ENCODE assay signal across 17 cellular contexts in genomic region chr1:162168935-162169545, GRCh38.
A peak's percentile ranks its signal among the peaks of the same experiment; 100 is the strongest.
DNase-seq lines count a peak whose midpoint lies in the region; ATAC-seq and TF ChIP-seq lines count a peak whose summit lies in the region.
"Had no signal": no experiment of that assay in that cellular context is flagged by ENCODE, and none has a peak within 500 bp of the region (broad histone marks: within the 10 kb centered on the region; RNA-seq: fewer than 3 reads in every experiment).

No MANE protein-coding gene starts in this region.

- H3K4me2 ChIP-seq in neuronal stem cell (ENCODE audit: insufficient read depth, low read length, poor library complexity, severe bottlenecking) (no peak overlapping the region), PC-3 (ENCODE audit: low read length) (no peak overlapping the region)

- H4K20me1 ChIP-seq in PC-3 (ENCODE audit: low read length), result no peaks in the 10 kb centered on the region

- TF ChIP-seq CTCF in endodermal cell (conservative IDR thresholded peaks at IDR 0.05) (no peak), PC-3 (conservative IDR thresholded peaks at IDR 0.05; ENCODE audit: low read depth, low read length) (no peak), Caco-2 (IDR thresholded peaks at IDR 0.05; ENCODE audit: insufficient read depth in 1 of 2, low read depth in 1 of 2, low read length in 1 of 2, severe bottlenecking in 1 of 2, unreplicated experiment in 1 of 2) (no peak)

- H3K18ac ChIP-seq in neuronal stem cell (ENCODE audit: low read length), result no peak overlapping the region

- BruUV-seq in PC-3 (replicated peaks; lab: Mats Ljungman, UMichigan) (no TSS peak), Caco-2 (replicated peaks; lab: Mats Ljungman, UMichigan) (no TSS peak)

- H3K4me3 ChIP-seq in endodermal cell (ENCODE audit: low read length) (no peak overlapping the region), neuronal stem cell (ENCODE audit: low read length in 2 of 2) (no peak overlapping the region), PC-3 (ENCODE audit: low read length) (no peak overlapping the region), Caco-2 (ENCODE audit: low read depth, low read length) (no peak overlapping the region)
- H3K4me3 ChIP-seq: ascending aorta, left lung had no signal

- H3F3A ChIP-seq in PC-3 (ENCODE audit: low read length, unreplicated experiment), result no peaks in the 10 kb centered on the region

- H3K9ac ChIP-seq in endodermal cell (ENCODE audit: extremely low read depth, low read length, poor library complexity, severe bottlenecking) (no peak overlapping the region), neuronal stem cell (ENCODE audit: low read depth, low read length, poor library complexity) (no peak overlapping the region), PC-3 (ENCODE audit: low read length) (no peak overlapping the region)

- H3K4me1 Mint-ChIP-seq in endodermal cell (peaks cover 27% of the 10 kb centered on the region), Caco-2 (ENCODE audit: low read depth, unreplicated experiment) (peaks cover 6% of the 10 kb centered on the region)
- H3K4me1 Mint-ChIP-seq: activated B cell treated with CpG ODN at 0.5 μM for 24 hours; activated CD8-positive, alpha-beta memory T cell treated with anti-CD3 and anti-CD28 coated beads, Interleukin-2, amount 10 ng/mL, durations not matched to agents 7 days and 5 days; T-cell had no signal

- H3K4me1 ChIP-seq in endodermal cell (ENCODE audit: control insufficient read depth, insufficient read depth, low read length), result peaks cover 5% of the 10 kb centered on the region
- peaks cover 18 to 29% of the 10 kb centered on the region in 2 donors for H3K4me1 ChIP-seq in neuronal stem cell (ENCODE audit: control insufficient read depth in 2 of 2, insufficient read depth in 1 of 2, low read depth in 1 of 2, low read length in 2 of 2)
- peaks cover 16% of the 10 kb centered on the region for H3K4me1 ChIP-seq in PC-3 (ENCODE audit: insufficient read depth, low read length)
- no peaks in the 10 kb centered on the region for H3K4me1 ChIP-seq in Caco-2
- H3K4me1 ChIP-seq: ascending aorta, left lung had no signal

- no peaks in the 10 kb centered on the region for H3K9me3 Mint-ChIP-seq in endodermal cell
- no peaks in the 10 kb centered on the region for H3K9me3 Mint-ChIP-seq in Caco-2 (ENCODE audit: unreplicated experiment)
- H3K9me3 Mint-ChIP-seq: activated B cell treated with CpG ODN at 0.5 μM for 24 hours, T-cell had no signal

- H3K79me1 ChIP-seq in neuronal stem cell (ENCODE audit: low read depth, low read length), result no peaks in the 10 kb centered on the region

- H2AFZ ChIP-seq in neuronal stem cell (ENCODE audit: low read length), result no peak overlapping the region
- H2AFZ ChIP-seq in PC-3 (ENCODE audit: low read length), result no peak overlapping the region

- ATAC-seq in PC-3 (no peak), GM18909 (IDR thresholded peaks at IDR 0.05; ENCODE audit: poor library complexity, unreplicated experiment) (no peak)
- ATAC-seq: activated CD8-positive, alpha-beta memory T cell treated with anti-CD3 and anti-CD28 coated beads, Interleukin-2, amount 10 ng/mL, durations not matched to agents 7 days and 5 days; T-cell had no signal

- no peak overlapping the region for H2BK120ac ChIP-seq in neuronal stem cell (ENCODE audit: low read depth, low read length)

- CTCF ChIA-PET in PC-3 (lab: Charles Lee), result no interaction called here
- CTCF ChIA-PET in Caco-2 (lab: Charles Lee), result no interaction called here

- DNase-seq in EL (peak; percentile 23), NCI-H69 (lab: John Stamatoyannopoulos, UW) (peak; percentile 79), endodermal cell (no peak), neuronal stem cell (ENCODE audit: low spot score) (no peak), PC-3 (no peak), Caco-2 (no peak), NOMO-1 (lab: John Stamatoyannopoulos, UW; ENCODE audit: unreplicated experiment in 2 of 2) (no peak)
- DNase-seq: activated B cell treated with CpG ODN at 0.5 μM for 24 hours, activated gamma-delta T cell treated with Interleukin-2 at 50 U/mL for 16 hours, left lung, NCI-H2029, NCI-H526 treated with DMSO at 0.1 percent for 48 hours, RPMI8226, T-cell had no signal

- H3K27ac ChIP-seq in endodermal cell (ENCODE audit: low read depth, low read length) (peak overlapping the region; percentile 1), neuronal stem cell (replicated peaks; ENCODE audit: low read length) (peak overlapping the region; percentile 57), PC-3 (ENCODE audit: low read length) (no peak overlapping the region)
- H3K27ac ChIP-seq: ascending aorta, left lung had no signal

- H2AK5ac ChIP-seq in neuronal stem cell (ENCODE audit: low read depth, low read length), result no peak overlapping the region

- H3K36me3 ChIP-seq in endodermal cell (ENCODE audit: control insufficient read depth, insufficient read depth, low read length), result no peaks in the 10 kb centered on the region
- no peaks in the 10 kb centered on the region for H3K36me3 ChIP-seq in neuronal stem cell (replicated peaks in 1 of 2; ENCODE audit: control insufficient read depth in 2 of 2, insufficient read depth in 2 of 2, low read length in 2 of 2)
- H3K36me3 ChIP-seq in PC-3 (ENCODE audit: low read depth, low read length), result no peaks in the 10 kb centered on the region
- no peaks in the 10 kb centered on the region for H3K36me3 ChIP-seq in Caco-2 (ENCODE audit: control insufficient read depth, insufficient read depth, low read length)
- H3K36me3 ChIP-seq: ascending aorta, left lung had no signal

- POLR2A ChIA-PET in PC-3 (lab: Charles Lee; ENCODE audit: unreplicated experiment), result no interaction called here
- POLR2A ChIA-PET in Caco-2 (lab: Charles Lee), result no interaction called here

- no peaks in the 10 kb centered on the region for H3K79me2 ChIP-seq in PC-3 (ENCODE audit: low read length)

- H3K9me3 ChIP-seq in endodermal cell (ENCODE audit: control insufficient read depth, low read length) (no peaks in the 10 kb centered on the region), neuronal stem cell (replicated peaks in 1 of 2; ENCODE audit: control insufficient read depth in 2 of 2, insufficient read depth in 1 of 2, low read depth in 1 of 2, low read length in 2 of 2) (no peaks in the 10 kb centered on the region), PC-3 (ENCODE audit: low read length) (no peaks in the 10 kb centered on the region), Caco-2 (no peaks in the 10 kb centered on the region)
- H3K9me3 ChIP-seq: ascending aorta, left lung had no signal

- no peak overlapping the region for H3K4ac ChIP-seq in neuronal stem cell (ENCODE audit: low read length)

- H4K8ac ChIP-seq in neuronal stem cell (ENCODE audit: low read depth, low read length), result no peak overlapping the region

- no peak overlapping the region for H2BK12ac ChIP-seq in neuronal stem cell (ENCODE audit: low read length)

- H3K27me3 ChIP-seq in endodermal cell (ENCODE audit: control insufficient read depth, insufficient read depth, low read length, poor library complexity, severe bottlenecking) (peaks cover 4% of the 10 kb centered on the region), neuronal stem cell (ENCODE audit: control insufficient read depth in 3 of 3, insufficient read depth in 3 of 3, low read depth in 1 of 3, low read length in 3 of 3) (no peaks in the 10 kb centered on the region), PC-3 (ENCODE audit: low read length) (no peaks in the 10 kb centered on the region), Caco-2 (replicated peaks; ENCODE audit: control insufficient read depth, insufficient read depth, low read length) (no peaks in the 10 kb centered on the region)
- H3K27me3 ChIP-seq: ascending aorta, left lung had no signal

- H3K36me3 Mint-ChIP-seq in endodermal cell (ENCODE audit: low read depth) (no peaks in the 10 kb centered on the region), Caco-2 (ENCODE audit: insufficient read depth, unreplicated experiment) (no peaks in the 10 kb centered on the region)
- H3K36me3 Mint-ChIP-seq: activated CD8-positive, alpha-beta memory T cell treated with anti-CD3 and anti-CD28 coated beads, Interleukin-2, amount 10 ng/mL, durations not matched to agents 7 days and 5 days; T-cell had no signal

- no peak overlapping the region for H3K4me3 Mint-ChIP-seq in endodermal cell
- H3K4me3 Mint-ChIP-seq in Caco-2 (ENCODE audit: unreplicated experiment), result no peak overlapping the region
- H3K4me3 Mint-ChIP-seq: activated B cell treated with CpG ODN at 0.5 μM for 24 hours; activated CD8-positive, alpha-beta memory T cell treated with anti-CD3 and anti-CD28 coated beads, Interleukin-2, amount 10 ng/mL, durations not matched to agents 7 days and 5 days; T-cell had no signal

- no peak overlapping the region for H3K14ac ChIP-seq in neuronal stem cell (ENCODE audit: low read length)

- intact Hi-C loops in PC-3 (cut with micrococcal nuclease) (no loop called here), Caco-2 (cut with micrococcal nuclease; ENCODE audit: unreplicated experiment) (no loop called here)

- no peak overlapping the region for H3K23ac ChIP-seq in neuronal stem cell (ENCODE audit: low read depth, low read length, poor library complexity)

- 81 to 86% methylated on average over 4 of the region's 4 CpGs for WGBS in endodermal cell (ENCODE audit: insufficient coverage in 1 of 2, insufficient read length in 1 of 2), 2 experiments
- no CpG with 5 or more reads among the region's 4 CpGs for WGBS in neuronal stem cell (ENCODE audit: extremely low coverage in 2 of 2, insufficient read length in 2 of 2, insufficient replicate concordance in 1 of 2), 2 donors

- no peaks in the 10 kb centered on the region for H3K9me2 ChIP-seq in PC-3 (replicated peaks; ENCODE audit: low read length)

- no peak overlapping the region for H2BK15ac ChIP-seq in neuronal stem cell (ENCODE audit: low read length)

- H3K27me3 Mint-ChIP-seq in endodermal cell (ENCODE audit: insufficient read depth) (peaks cover 67% of the 10 kb centered on the region), Caco-2 (ENCODE audit: insufficient read depth, unreplicated experiment) (no peaks in the 10 kb centered on the region)

- no peak overlapping the region for H4K91ac ChIP-seq in neuronal stem cell (ENCODE audit: low read depth, low read length, poor library complexity)

- H2BK5ac ChIP-seq in neuronal stem cell (ENCODE audit: low read length), result no peak overlapping the region

- H3K27ac Mint-ChIP-seq in endodermal cell, result no peak overlapping the region
- H3K27ac Mint-ChIP-seq in Caco-2 (ENCODE audit: unreplicated experiment), result no peak overlapping the region
- H3K27ac Mint-ChIP-seq: activated B cell treated with CpG ODN at 0.5 μM for 24 hours; activated CD8-positive, alpha-beta memory T cell treated with anti-CD3 and anti-CD28 coated beads, Interleukin-2, amount 10 ng/mL, durations not matched to agents 7 days and 5 days; T-cell had no signal

Comparison
In these comparisons a context has a peak if more than half of its experiments do, and no peak if none do; other contexts are left out.
1. DNase-seq: peak in EL (single experiment) and NCI-H69 (single experiment); none in endodermal cell (single experiment), neuronal stem cell (single experiment), PC-3 (single experiment), Caco-2 (0 of 2) and NOMO-1 (0 of 2).